17 cellular contexts compared by ENCODE assay signal in genomic region chr9:86521936-86522335, GRCh38.
DNase-seq lines count a peak whose midpoint lies in the region; ATAC-seq, FAIRE-seq and TF ChIP-seq lines count a peak whose summit lies in the region.
"Had no signal": no experiment of that assay in that cellular context is flagged by ENCODE, and none has a peak within 500 bp of the region (broad histone marks: within the 10 kb centered on the region; RNA-seq: fewer than 3 reads in every experiment).

No MANE protein-coding gene starts in this region.

- no peaks in the 10 kb centered on the region for H3K9me3 Mint-ChIP-seq in astrocyte (ENCODE audit: unreplicated experiment)
- H3K9me3 Mint-ChIP-seq: CD4-positive, alpha-beta memory T cell had no signal

- TF ChIP-seq CTCF in HepG2 (CRISPR knock-in tag; IDR thresholded peaks at IDR 0.05) (no peak), right lobe of liver (IDR thresholded peaks at IDR 0.05) (no peak), astrocyte (IDR thresholded peaks at IDR 0.05; ENCODE audit: insufficient read depth, low read depth, low read length) (no peak)

- H3K4me2 ChIP-seq in HepG2 (ENCODE audit: low read depth, low read length) = no peak overlapping the region
- H3K4me2 ChIP-seq in astrocyte (ENCODE audit: low read length) = no peak overlapping the region
- no peak overlapping the region for H3K4me2 ChIP-seq in trophoblast cell (ENCODE audit: low read length)
- H3K4me2 ChIP-seq: BLaER1, KMS-11 had no signal

- H3K4ac ChIP-seq in trophoblast cell (ENCODE audit: low read depth, low read length) = no peak overlapping the region

- H2AFZ ChIP-seq in HepG2 (ENCODE audit: low read length) (no peak overlapping the region), astrocyte (ENCODE audit: low read depth, low read length) (no peak overlapping the region), trophoblast cell (ENCODE audit: insufficient read depth, low read length, poor library complexity) (no peak overlapping the region)

- CTCF ChIA-PET in HepG2 (lab: Yijun Ruan, JAX; ENCODE audit: low intra/inter-chr PET ratio, low total read pairs) = no interaction called here

- H4K20me1 ChIP-seq in HepG2 (ENCODE audit: insufficient read depth, low read length) (no peaks in the 10 kb centered on the region), astrocyte (ENCODE audit: insufficient read depth, low read length) (no peaks in the 10 kb centered on the region)
- H4K20me1 ChIP-seq: BLaER1 had no signal

- peak overlapping the region; percentile 22 for H2BK12ac ChIP-seq in trophoblast cell (ENCODE audit: low read length)

- H3K27me3 Mint-ChIP-seq in astrocyte (ENCODE audit: low read depth, unreplicated experiment) = peaks cover 10% of the 10 kb centered on the region

- H3K4me1 Mint-ChIP-seq in astrocyte (ENCODE audit: low read depth, unreplicated experiment) = no peaks in the 10 kb centered on the region
- H3K4me1 Mint-ChIP-seq: CD4-positive, alpha-beta memory T cell had no signal

- no peak overlapping the region for H2BK120ac ChIP-seq in trophoblast cell (ENCODE audit: insufficient read depth, low read length, poor library complexity)

- H3K27ac ChIP-seq in HepG2 (ENCODE audit: extremely low read length, insufficient read depth, low read length) (no peak overlapping the region), right lobe of liver (no peak overlapping the region), astrocyte (ENCODE audit: low read depth, low read length) (no peak overlapping the region), trophoblast cell (ENCODE audit: low read depth, low read length) (no peak overlapping the region)
- H3K27ac ChIP-seq: BLaER1, KMS-11 had no signal

- no peak for ATAC-seq in HepG2
- no peak for ATAC-seq in right lobe of liver
- ATAC-seq in HG03520 (IDR thresholded peaks at IDR 0.05; ENCODE audit: unreplicated experiment) = no peak

- intact Hi-C loops in HepG2 (cut with micrococcal nuclease; ENCODE audit: unreplicated experiment) = no loop called here
- intact Hi-C loops in right lobe of liver (cut with DNase I) = no loop called here

- H3K36me3 Mint-ChIP-seq in astrocyte (ENCODE audit: low read depth, unreplicated experiment) = no peaks in the 10 kb centered on the region
- H3K36me3 Mint-ChIP-seq: CD4-positive, alpha-beta memory T cell had no signal

- H3K9me3 ChIP-seq in HepG2 (ENCODE audit: low read length) (no peaks in the 10 kb centered on the region), right lobe of liver (no peaks in the 10 kb centered on the region), astrocyte (ENCODE audit: insufficient read depth, low read depth, low read length) (no peaks in the 10 kb centered on the region), trophoblast cell (ENCODE audit: insufficient read depth, low read depth, low read length) (no peaks in the 10 kb centered on the region)
- H3K9me3 ChIP-seq: BLaER1 had no signal

- FAIRE-seq in HepG2 (lab: Jason Lieb, UNC) (no peak), astrocyte (lab: Jason Lieb, UNC) (peak; percentile 43), RCC 7860 (lab: Jason Lieb, UNC) (no peak)
- FAIRE-seq: A204.1 had no signal

- no peak overlapping the region for H4K91ac ChIP-seq in trophoblast cell (ENCODE audit: low read depth, low read length)

- BruUV-seq in HepG2 (replicated peaks; lab: Mats Ljungman, UMichigan) = no TSS peak

- H3K36me3 ChIP-seq in HepG2 (replicated peaks in 1 of 2; ENCODE audit: control insufficient read depth in 1 of 2, insufficient read depth in 2 of 2, low read length in 2 of 2) (no peaks in the 10 kb centered on the region), right lobe of liver (no peaks in the 10 kb centered on the region), astrocyte (ENCODE audit: insufficient read depth, low read length) (no peaks in the 10 kb centered on the region), trophoblast cell (ENCODE audit: control insufficient read depth in 1 of 2, insufficient read depth in 2 of 2, low read length in 2 of 2) (no peaks in the 10 kb centered on the region)
- H3K36me3 ChIP-seq: BLaER1 had no signal

- WGBS in HepG2 (ENCODE audit: low lambda C conversion rate) = 5% methylated on average over 6 of the region's 6 CpGs
- 43% methylated on average over 5 of the region's 6 CpGs for WGBS in right lobe of liver (ENCODE audit: insufficient coverage, low coverage, low lambda C conversion rate, missing lambda C conversion rate)
- WGBS in trophoblast cell (ENCODE audit: extremely low coverage, insufficient coverage, insufficient read length) = no CpG with 5 or more reads among the region's 6 CpGs

- no peak overlapping the region for H3K4me3 Mint-ChIP-seq in astrocyte (ENCODE audit: unreplicated experiment)
- H3K4me3 Mint-ChIP-seq: CD4-positive, alpha-beta memory T cell had no signal

- no peak overlapping the region for H3K4me3 ChIP-seq in HepG2 (replicated peaks in 1 of 3; ENCODE audit: insufficient read depth in 1 of 3, low read depth in 2 of 3, low read length in 3 of 3)
- H3K4me3 ChIP-seq in right lobe of liver = no peak overlapping the region
- H3K4me3 ChIP-seq in astrocyte (ENCODE audit: insufficient read depth, low read depth, low read length) = no peak overlapping the region
- no peak overlapping the region for H3K4me3 ChIP-seq in trophoblast cell (ENCODE audit: low read depth, low read length)
- H3K4me3 ChIP-seq: BLaER1 had no signal

- no peak overlapping the region for H3K14ac ChIP-seq in trophoblast cell (ENCODE audit: low read length)

- no peak overlapping the region for H3K23ac ChIP-seq in trophoblast cell (ENCODE audit: low read length)

- H3K27ac Mint-ChIP-seq in astrocyte (ENCODE audit: unreplicated experiment) = no peak overlapping the region
- H3K27ac Mint-ChIP-seq: CD4-positive, alpha-beta memory T cell had no signal

- H3K4me1 ChIP-seq in HepG2 (ENCODE audit: insufficient read depth, low read length) = no peaks in the 10 kb centered on the region
- no peaks in the 10 kb centered on the region for H3K4me1 ChIP-seq in right lobe of liver
- H3K4me1 ChIP-seq in astrocyte (ENCODE audit: insufficient read depth, low read length) = no peaks in the 10 kb centered on the region
- H3K4me1 ChIP-seq in trophoblast cell (ENCODE audit: control insufficient read depth in 1 of 2, insufficient read depth in 2 of 2, low read length in 2 of 2) = peaks cover 13 to 14% of the 10 kb centered on the region in 2 experiments

- peaks cover 13% of the 10 kb centered on the region for H3K79me1 ChIP-seq in trophoblast cell (ENCODE audit: low read length)

- H3K18ac ChIP-seq in trophoblast cell (ENCODE audit: low read length) = no peak overlapping the region

- in situ Hi-C loops in HepG2 (cut with HindIII; ENCODE audit: extremely low pct_ligation_motif_present, low pct_unique_long_range_greater_than_20kb) = no loop called here

- H3K79me2 ChIP-seq in HepG2 (ENCODE audit: insufficient read depth, low read length) (no peaks in the 10 kb centered on the region), astrocyte (ENCODE audit: insufficient read depth, low read length) (no peaks in the 10 kb centered on the region), trophoblast cell (ENCODE audit: control insufficient read depth, insufficient read depth, low read length, poor library complexity) (peaks cover 2% of the 10 kb centered on the region)

- no peak for TF ChIP-seq RAD21 in HepG2 (CRISPR knock-in tag; IDR thresholded peaks at IDR 0.05)

- TF ChIP-seq EP300 in HepG2 (IDR thresholded peaks at IDR 0.05; ENCODE audit: low read depth in 2 of 2, low read length in 2 of 2) (no peak), HepG2 (CRISPR knock-in tag; IDR thresholded peaks at IDR 0.05; ENCODE audit: borderline replicate concordance) (no peak)

- no peak overlapping the region for H2AK5ac ChIP-seq in trophoblast cell (ENCODE audit: low read length)

- peak overlapping the region; percentile 28 for H4K8ac ChIP-seq in trophoblast cell (ENCODE audit: low read depth, low read length)

- DNase-seq in HepG2 (ENCODE audit: low spot score) = no peak
- DNase-seq in right lobe of liver = no peak
- no peak for DNase-seq in astrocyte (ENCODE audit: low read depth)
- DNase-seq in trophoblast cell = no peak
- no peak for DNase-seq in SW480 (ENCODE audit: low spot score)
- no peak for DNase-seq in RCC 7860 (ENCODE audit: low spot score)
- DNase-seq: CD4-positive, alpha-beta memory T cell; GF-D8; GOT3; NCI-H1105; NCI-H1694; OCI-M1; SHP77 treated with DMSO at 0.1 percent for 48 hours had no signal

- H3K27me3 ChIP-seq in HepG2 (ENCODE audit: control insufficient read depth in 1 of 2, insufficient read depth in 2 of 2, low read length in 2 of 2) (peaks cover 0 to 9% of the 10 kb centered on the region in 2 experiments; a peak in 1 of 5 replicates), right lobe of liver (no peaks in the 10 kb centered on the region), astrocyte (ENCODE audit: insufficient read depth, low read length) (peaks cover 4% of the 10 kb centered on the region), trophoblast cell (ENCODE audit: insufficient read depth, low read length) (no peaks in the 10 kb centered on the region)
- H3K27me3 ChIP-seq: BLaER1 had no signal

- H2BK5ac ChIP-seq in trophoblast cell (ENCODE audit: low read depth, low read length, poor library complexity) = no peak overlapping the region

- no peak overlapping the region for H3K9ac ChIP-seq in HepG2 (ENCODE audit: insufficient read depth, low read depth, low read length)
- H3K9ac ChIP-seq in astrocyte (ENCODE audit: low read length) = no peak overlapping the region
- no peak overlapping the region for H3K9ac ChIP-seq in trophoblast cell (ENCODE audit: low read length)
- H3K9ac ChIP-seq: BLaER1, KMS-11 had no signal

- TF ChIP-seq POLR2A in HepG2 (IDR thresholded peaks at IDR 0.05; ENCODE audit: insufficient read depth in 1 of 2, low read depth in 2 of 2, low read length in 2 of 2) = no peak
- TF ChIP-seq POLR2A in right lobe of liver (IDR thresholded peaks at IDR 0.05) = no peak

- H4K12ac ChIP-seq in trophoblast cell (ENCODE audit: low read depth, low read length) = no peak overlapping the region

- POLR2A ChIA-PET in HepG2 (lab: Yijun Ruan, JAX) = no interaction called here

TF ChIP-seq in HepG2, 621 proteins besides CTCF, POLR2A, EP300 and RAD21 (continues in another document):
- TF ChIP-seq SRF (IDR thresholded peaks at IDR 0.05; ENCODE audit: low read depth, low read length) = 0 out of 2 replicates have a peak, but pooled peaks have one; percentile 40
